In genomic region chr22:19065298-19065859, GRCh38 we compare ENCODE assay signal across 26 cellular contexts.
"Had no signal": no experiment of that assay in that cellular context is flagged by ENCODE, and none has a peak within 500 bp of the region (broad histone marks: within the 10 kb centered on the region; RNA-seq: fewer than 3 reads in every experiment).

No MANE protein-coding gene starts in this region.

- H3K4me3 Mint-ChIP-seq: activated CD4-positive, alpha-beta T cell treated with anti-CD3 and anti-CD28 coated beads for 36 hours; activated CD8-positive, alpha-beta memory T cell treated with anti-CD3 and anti-CD28 coated beads, Interleukin-2, amount 10 ng/mL, durations not matched to agents 7 days and 5 days; activated CD8-positive, alpha-beta T cell treated with anti-CD3 and anti-CD28 coated beads, Interleukin-2, amount 10 ng/mL, durations not matched to agents 7 days and 5 days; activated naive CD4-positive, alpha-beta T cell treated with anti-CD3 and anti-CD28 coated beads, Interleukin-2, amount 50 U/mL, for 24 hours; effector memory CD8-positive, alpha-beta T cell; nephron progenitor cell had no signal

- ATAC-seq: activated CD4-positive, alpha-beta T cell treated with anti-CD3 and anti-CD28 coated beads for 36 hours; activated CD8-positive, alpha-beta memory T cell treated with anti-CD3 and anti-CD28 coated beads, Interleukin-2, amount 10 ng/mL, durations not matched to agents 7 days and 5 days; activated CD8-positive, alpha-beta T cell treated with anti-CD3 and anti-CD28 coated beads, Interleukin-2, amount 10 ng/mL, durations not matched to agents 7 days and 5 days; body of pancreas; effector memory CD8-positive, alpha-beta T cell; left lung; upper lobe of right lung had no signal

- H3K4me3 ChIP-seq: body of pancreas, left lung, lung, ovary, prostate gland, smooth muscle cell, suprapubic skin, tibial artery, upper lobe of right lung had no signal

- H3K27ac ChIP-seq: body of pancreas, left lung, neutrophil, ovary, prostate gland, suprapubic skin, tibial artery, upper lobe of right lung had no signal

- H3K9me3 Mint-ChIP-seq: activated naive CD4-positive, alpha-beta T cell treated with anti-CD3 and anti-CD28 coated beads, Interleukin-2, amount 50 U/mL, for 24 hours; effector memory CD8-positive, alpha-beta T cell; nephron progenitor cell had no signal

- H3K27me3 Mint-ChIP-seq: activated CD4-positive, alpha-beta T cell treated with anti-CD3 and anti-CD28 coated beads for 36 hours; activated CD8-positive, alpha-beta memory T cell treated with anti-CD3 and anti-CD28 coated beads, Interleukin-2, amount 10 ng/mL, durations not matched to agents 7 days and 5 days; activated naive CD4-positive, alpha-beta T cell treated with anti-CD3 and anti-CD28 coated beads, Interleukin-2, amount 50 U/mL, for 24 hours; effector memory CD8-positive, alpha-beta T cell had no signal

- H3K27ac Mint-ChIP-seq: activated CD4-positive, alpha-beta T cell treated with anti-CD3 and anti-CD28 coated beads for 36 hours; activated CD8-positive, alpha-beta memory T cell treated with anti-CD3 and anti-CD28 coated beads, Interleukin-2, amount 10 ng/mL, durations not matched to agents 7 days and 5 days; activated CD8-positive, alpha-beta T cell treated with anti-CD3 and anti-CD28 coated beads, Interleukin-2, amount 10 ng/mL, durations not matched to agents 7 days and 5 days; activated naive CD4-positive, alpha-beta T cell treated with anti-CD3 and anti-CD28 coated beads, Interleukin-2, amount 50 U/mL, for 24 hours; nephron progenitor cell had no signal

- H3K4me1 Mint-ChIP-seq: activated CD8-positive, alpha-beta memory T cell treated with anti-CD3 and anti-CD28 coated beads, Interleukin-2, amount 10 ng/mL, durations not matched to agents 7 days and 5 days; activated naive CD4-positive, alpha-beta T cell treated with anti-CD3 and anti-CD28 coated beads, Interleukin-2, amount 50 U/mL, for 24 hours had no signal

- DNase-seq: activated CD4-positive, alpha-beta T cell treated with anti-CD3 and anti-CD28 coated beads for 36 hours; activated CD4-positive, CD25-positive, alpha-beta regulatory T cell; activated CD8-positive, alpha-beta T cell treated with anti-CD3 and anti-CD28 coated beads, Interleukin-2, amount 10 ng/mL, durations not matched to agents 7 days and 5 days; aorta; body of pancreas; cortex of kidney; effector memory CD8-positive, alpha-beta T cell; hypothalamus; kidney glomerular epithelial cell; left lung; nephron progenitor cell; ovary; retina; stimulated activated CD4-positive, alpha-beta T cell treated with anti-CD3 and anti-CD28 coated beads, Interleukin-15, amount 100 ng/mL, for 24 hours; stimulated activated CD4-positive, alpha-beta T cell treated with anti-CD3 and anti-CD28 coated beads, Interleukin-2, amount 100 ng/mL, for 24 hours; stimulated activated naive CD4-positive, alpha-beta T cell; T-helper 1 cell had no signal
